ENCODE assay signal across 1 cellular context in the genomic region with DNA sequence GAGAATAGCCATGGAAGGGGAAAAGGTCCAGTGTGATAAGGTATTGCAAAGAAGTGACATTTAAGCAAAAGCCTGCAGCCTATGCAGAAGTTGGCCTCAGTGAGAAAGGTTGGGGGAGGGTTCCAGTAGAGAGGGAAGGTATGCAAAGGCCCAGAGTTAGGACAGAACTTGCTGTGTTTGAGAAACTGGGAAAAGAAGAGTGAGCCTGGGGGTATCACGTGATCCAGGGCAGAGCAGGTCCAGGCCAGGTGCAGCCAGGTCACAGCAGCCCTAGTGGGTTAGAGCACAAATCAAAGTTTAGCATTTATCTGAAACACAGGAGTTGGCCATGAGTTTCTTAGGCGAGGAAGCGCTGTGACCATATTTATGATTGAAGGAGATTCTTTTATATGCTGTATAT.
TF ChIP-seq lines count a peak whose summit lies in the region.

No MANE protein-coding gene starts in this region.

TF ChIP-seq in HepG2, 621 proteins besides CTCF, POLR2A, EP300 and RAD21 (continued from another document):
- TF ChIP-seq, protein P1, sequence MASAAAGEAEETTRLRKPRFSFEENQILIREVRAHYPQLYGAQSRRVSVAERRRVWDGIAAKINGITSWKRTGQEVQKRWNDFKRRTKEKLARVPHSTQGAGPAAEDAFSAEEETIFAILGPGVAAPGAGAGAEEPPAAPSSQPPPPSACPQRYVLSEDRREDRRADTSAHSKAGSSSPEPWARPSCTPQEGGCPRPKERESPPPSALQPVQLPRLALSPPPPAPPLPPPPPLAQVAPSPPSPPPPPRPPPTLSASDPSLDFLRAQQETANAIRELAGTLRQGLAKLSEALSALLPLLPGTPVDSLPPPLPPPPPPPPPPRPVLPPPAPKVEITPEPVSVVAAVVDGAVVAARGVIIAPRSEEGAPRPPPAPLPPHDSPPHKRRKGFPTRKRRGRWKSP (CRISPR knock-in tag; IDR thresholded peaks at IDR 0.05): 0 out of 2 replicates have a peak, but pooled peaks have one; percentile 19
- TF ChIP-seq CENPT (CRISPR knock-in tag; IDR thresholded peaks at IDR 0.05; ENCODE audit: low read depth) (no peak), NR2F6 (IDR thresholded peaks at IDR 0.05) (no peak), NR2F6 (CRISPR knock-in tag; IDR thresholded peaks at IDR 0.05) (peak; percentile 15; the same call in 1 of the 2 replicates), MED8 (CRISPR knock-in tag; IDR thresholded peaks at IDR 0.05; ENCODE audit: insufficient replicate concordance) (peak; percentile 30), SAP130 (CRISPR knock-in tag; IDR thresholded peaks at IDR 0.05; ENCODE audit: low read depth) (peak; percentile 21; the same call in 1 of the 2 replicates), RCOR2 (CRISPR knock-in tag; IDR thresholded peaks at IDR 0.05) (peak; percentile 61; the same call in 1 of the 2 replicates), SOX13 (IDR thresholded peaks at IDR 0.05) (no peak), SOX13 (CRISPR knock-in tag; conservative IDR thresholded peaks at IDR 0.05 in 1 of 2, IDR thresholded peaks at IDR 0.05 in 1 of 2) (peak in 1 of 2 experiments; percentile 23; a peak in 1 of 4 replicates), IRX3 (CRISPR knock-in tag; IDR thresholded peaks at IDR 0.05; ENCODE audit: borderline replicate concordance, low read depth) (no peak), ZNF232 (CRISPR knock-in tag; IDR thresholded peaks at IDR 0.05; ENCODE audit: borderline replicate concordance) (no peak), KAT7 (CRISPR knock-in tag; IDR thresholded peaks at IDR 0.05; ENCODE audit: borderline replicate concordance) (0 out of 2 replicates have a peak, but pooled peaks have one; percentile 2), ZNF709 (CRISPR knock-in tag; IDR thresholded peaks at IDR 0.05) (no peak), MIXL1 (CRISPR knock-in tag; IDR thresholded peaks at IDR 0.05) (0 out of 2 replicates have a peak, but pooled peaks have one; percentile 22), ZNF354B (CRISPR knock-in tag; IDR thresholded peaks at IDR 0.05) (no peak), RBFOX2 (IDR thresholded peaks at IDR 0.05; ENCODE audit: low read depth, low read length) (0 out of 2 replicates have a peak, but pooled peaks have one; percentile 13)
- TF ChIP-seq, protein P2, sequence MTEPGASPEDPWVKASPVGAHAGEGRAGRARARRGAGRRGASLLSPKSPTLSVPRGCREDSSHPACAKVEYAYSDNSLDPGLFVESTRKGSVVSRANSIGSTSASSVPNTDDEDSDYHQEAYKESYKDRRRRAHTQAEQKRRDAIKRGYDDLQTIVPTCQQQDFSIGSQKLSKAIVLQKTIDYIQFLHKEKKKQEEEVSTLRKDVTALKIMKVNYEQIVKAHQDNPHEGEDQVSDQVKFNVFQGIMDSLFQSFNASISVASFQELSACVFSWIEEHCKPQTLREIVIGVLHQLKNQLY (CRISPR knock-in tag; IDR thresholded peaks at IDR 0.05): peak; percentile 71; the same call in 1 of the 2 replicates
- TF ChIP-seq, protein P3, sequence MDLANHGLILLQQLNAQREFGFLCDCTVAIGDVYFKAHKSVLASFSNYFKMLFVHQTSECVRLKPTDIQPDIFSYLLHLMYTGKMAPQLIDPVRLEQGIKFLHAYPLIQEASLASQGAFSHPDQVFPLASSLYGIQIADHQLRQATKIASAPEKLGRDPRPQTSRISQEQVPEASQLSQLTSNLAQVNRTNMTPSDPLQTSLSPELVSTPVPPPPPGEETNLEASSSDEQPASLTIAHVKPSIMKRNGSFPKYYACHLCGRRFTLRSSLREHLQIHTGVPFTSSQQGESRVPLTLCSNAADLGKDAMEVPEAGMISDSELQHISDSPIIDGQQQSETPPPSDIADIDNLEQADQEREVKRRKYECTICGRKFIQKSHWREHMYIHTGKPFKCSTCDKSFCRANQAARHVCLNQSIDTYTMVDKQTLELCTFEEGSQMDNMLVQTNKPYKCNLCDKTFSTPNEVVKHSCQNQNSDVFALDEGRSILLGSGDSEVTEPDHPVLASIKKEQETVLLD (CRISPR knock-in tag; IDR thresholded peaks at IDR 0.05; ENCODE audit: low read depth): no peak
- TF ChIP-seq, protein P4, sequence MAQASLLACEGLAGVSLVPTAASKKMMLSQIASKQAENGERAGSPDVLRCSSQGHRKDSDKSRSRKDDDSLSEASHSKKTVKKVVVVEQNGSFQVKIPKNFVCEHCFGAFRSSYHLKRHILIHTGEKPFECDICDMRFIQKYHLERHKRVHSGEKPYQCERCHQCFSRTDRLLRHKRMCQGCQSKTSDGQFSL (CRISPR knock-in tag; IDR thresholded peaks at IDR 0.05): no peak
